Comparison of ENCODE assay signal across 18 cellular contexts in the genomic region with DNA sequence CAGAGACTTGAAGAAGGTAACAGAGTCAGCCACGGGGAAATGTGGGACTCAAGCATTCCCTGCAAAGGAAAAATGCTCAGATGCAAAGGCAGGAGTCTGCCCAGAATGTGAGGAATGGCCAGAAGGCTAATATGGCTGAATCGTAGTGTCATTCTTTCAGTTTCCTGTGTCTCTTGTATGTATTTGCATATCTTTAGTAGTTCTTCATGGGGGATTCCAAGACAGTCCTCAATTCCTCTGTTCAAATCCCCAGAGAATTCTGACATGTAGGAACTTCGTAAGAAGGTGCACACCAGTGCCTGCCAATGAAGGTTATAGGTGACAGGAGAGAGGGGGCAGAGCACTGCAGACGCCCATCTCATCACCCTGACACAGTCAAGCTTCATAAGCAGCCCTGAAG.
"Had no signal": no experiment of that assay in that cellular context is flagged by ENCODE, and none has a peak within 500 bp of the region (broad histone marks: within the 10 kb centered on the region; RNA-seq: fewer than 3 reads in every experiment).

No MANE protein-coding gene starts in this region.

- ATAC-seq: activated CD4-positive, alpha-beta T cell treated with anti-CD3 and anti-CD28 coated beads for 36 hours; natural killer cell treated with Interleukin-12 subunit alpha and Interleukin-12 subunit beta and Interleukin-15 and Interleukin-18, amount 100 ng/mL, for 72 hours; right cardiac atrium had no signal

- H3K27me3 ChIP-seq: ascending aorta, cardiac muscle cell, colonic mucosa, spleen, uterus had no signal

- H3K9me3 ChIP-seq: ascending aorta, colonic mucosa, spleen, thoracic aorta, uterus had no signal

- DNase-seq: activated CD4-positive, alpha-beta T cell treated with anti-CD3 and anti-CD28 coated beads for 36 hours; activated CD4-positive, CD25-positive, alpha-beta regulatory T cell; activated effector memory CD4-positive, alpha-beta T cell treated with Interleukin-2 at 50 U/mL for 16 hours; activated naive CD4-positive, alpha-beta T cell treated with Interleukin-2 at 50 U/mL for 16 hours; cerebellar nuclear complex; colonic mucosa; effector memory CD4-positive, alpha-beta T cell; islet precursor cell; posterior cingulate gyrus; right cardiac atrium; spleen; stimulated activated CD4-positive, alpha-beta T cell treated with anti-CD3 and anti-CD28 coated beads, Interleukin-2, amount 100 ng/mL, for 48 hours; T-helper 2 cell; uterus had no signal

- H3K36me3 ChIP-seq: ascending aorta, cardiac muscle cell, colonic mucosa, spleen, thoracic aorta, uterus had no signal

- H3K4me3 ChIP-seq: ascending aorta, cardiac muscle cell, colonic mucosa, spleen, thoracic aorta, uterus had no signal

- H3K27ac ChIP-seq: ascending aorta, cardiac muscle cell, colonic mucosa, spleen, thoracic aorta, uterus had no signal

- H3K4me1 ChIP-seq: ascending aorta, colonic mucosa, spleen, uterus had no signal
